ENCODE assay signal across 1 cellular context in genomic region chr1:155859881-155860841, GRCh38.
TF ChIP-seq lines count a peak whose summit lies in the region.

No MANE protein-coding gene starts in this region.

TF ChIP-seq in K562, 482 proteins besides CTCF, POLR2A, EP300 and RAD21 (continued from another document and continues in another):
- TF ChIP-seq ATF3 (IDR thresholded peaks at IDR 0.05) (peak; percentile 98), ATF3 (CRISPR knock-in tag; conservative IDR thresholded peaks at IDR 0.05) (0 out of 2 replicates have a peak, but pooled peaks have one; percentile 69), GTF2A2 (tag; IDR thresholded peaks at IDR 0.05) (no peak), HNRNPL (IDR thresholded peaks at IDR 0.05; ENCODE audit: low read depth, low read length) (no peak), TAF1 (IDR thresholded peaks at IDR 0.05; ENCODE audit: control insufficient read depth, extremely low read depth, insufficient read depth, low read length, severe bottlenecking) (peak; percentile 33), LEF1 (IDR thresholded peaks at IDR 0.05) (peak; percentile 65; the same call in 1 of the 2 replicates), SREBF2 (CRISPR knock-in tag; IDR thresholded peaks at IDR 0.05) (no peak), SNAPC5 (CRISPR knock-in tag; IDR thresholded peaks at IDR 0.05) (no peak), TBP (optimal IDR thresholded peaks at IDR 0.05; ENCODE audit: low read depth, low read length) (no peak), DIDO1 (tag; IDR thresholded peaks at IDR 0.05; ENCODE audit: low read depth) (no peak), MLLT1 (IDR thresholded peaks at IDR 0.05) (no peak), SIN3A (IDR thresholded peaks at IDR 0.05; ENCODE audit: borderline replicate concordance in 2 of 2, control insufficient read depth in 1 of 2, low read depth in 2 of 2, low read length in 2 of 2) (no peak), ZNF143 (CRISPR knock-in tag; IDR thresholded peaks at IDR 0.05) (no peak), PTBP1 (IDR thresholded peaks at IDR 0.05; ENCODE audit: low read depth, low read length) (no peak), MYNN (IDR thresholded peaks at IDR 0.05) (no peak), MYNN (CRISPR knock-in tag; IDR thresholded peaks at IDR 0.05) (no peak), ELF1 (tag; IDR thresholded peaks at IDR 0.05) (no peak; the same call in 1 of the 2 replicates), EZH2 (IDR thresholded peaks at IDR 0.05; ENCODE audit: borderline replicate concordance, low read depth, low read length) (no peak), NR4A1 (CRISPR knock-in tag; IDR thresholded peaks at IDR 0.05) (no peak), NR4A1 (tag; IDR thresholded peaks at IDR 0.05) (no peak), TRIM28 (IDR thresholded peaks at IDR 0.05) (no peak), MAX (CRISPR knock-in tag; IDR thresholded peaks at IDR 0.05) (0 out of 2 replicates have a peak, but pooled peaks have one; percentile 25), ZNF274 (IDR thresholded peaks at IDR 0.05; ENCODE audit: borderline replicate concordance, low read depth, low read length) (no peak), PATZ1 (CRISPR knock-in tag; IDR thresholded peaks at IDR 0.05; ENCODE audit: borderline replicate concordance) (no peak), KDM1A (IDR thresholded peaks at IDR 0.05) (peak in 1 of 2 experiments; percentile 57; a peak in 1 of 4 replicates), POLR2G (IDR thresholded peaks at IDR 0.05; ENCODE audit: low read depth, low read length) (peak; percentile 63), TFAM (CRISPR knock-in tag; conservative IDR thresholded peaks at IDR 0.05) (no peak), TARDBP (IDR thresholded peaks at IDR 0.05) (no peak), NR2C1 (IDR thresholded peaks at IDR 0.05) (no peak), NR2C1 (tag; IDR thresholded peaks at IDR 0.05) (no peak), ETS1 (conservative IDR thresholded peaks at IDR 0.05; ENCODE audit: control insufficient read depth, low read depth, low read length) (no peak), ZNF280A (IDR thresholded peaks at IDR 0.05; ENCODE audit: low read depth, partially characterized antibody) (no peak), E4F1 (CRISPR knock-in tag; IDR thresholded peaks at IDR 0.05; ENCODE audit: borderline replicate concordance) (no peak), ZNF395 (CRISPR knock-in tag; IDR thresholded peaks at IDR 0.05) (peak; percentile 34; the same call in 1 of the 2 replicates), L3MBTL2 (IDR thresholded peaks at IDR 0.05) (no peak), ELF2 (CRISPR knock-in tag; IDR thresholded peaks at IDR 0.05) (no peak), ZFP1 (CRISPR knock-in tag; IDR thresholded peaks at IDR 0.05) (no peak), TAL1 (IDR thresholded peaks at IDR 0.05) (no peak), ZNF707 (CRISPR knock-in tag; conservative IDR thresholded peaks at IDR 0.05) (no peak), NR2C2 (CRISPR knock-in tag; IDR thresholded peaks at IDR 0.05) (no peak), NR2C2 (tag; IDR thresholded peaks at IDR 0.05) (no peak), SREBF1 (IDR thresholded peaks at IDR 0.05; ENCODE audit: borderline replicate concordance, low read depth, low read length) (no peak), ETV6 (IDR thresholded peaks at IDR 0.05; ENCODE audit: borderline replicate concordance in 1 of 2, low read depth in 2 of 2, low read length in 1 of 2) (no peak), ETV6 (CRISPR knock-in tag; IDR thresholded peaks at IDR 0.05; ENCODE audit: borderline replicate concordance) (no peak), ZNF133 (CRISPR knock-in tag; IDR thresholded peaks at IDR 0.05) (no peak), PCBP1 (IDR thresholded peaks at IDR 0.05; ENCODE audit: low read depth, low read length, poor library complexity, severe bottlenecking) (no peak), CUX1 (CRISPR knock-in tag; IDR thresholded peaks at IDR 0.05) (0 out of 2 replicates have a peak, but pooled peaks have one; percentile 22), TAF15 (IDR thresholded peaks at IDR 0.05; ENCODE audit: low read depth, low read length) (no peak)
